32 cellular contexts compared by ENCODE assay signal in the genomic region with DNA sequence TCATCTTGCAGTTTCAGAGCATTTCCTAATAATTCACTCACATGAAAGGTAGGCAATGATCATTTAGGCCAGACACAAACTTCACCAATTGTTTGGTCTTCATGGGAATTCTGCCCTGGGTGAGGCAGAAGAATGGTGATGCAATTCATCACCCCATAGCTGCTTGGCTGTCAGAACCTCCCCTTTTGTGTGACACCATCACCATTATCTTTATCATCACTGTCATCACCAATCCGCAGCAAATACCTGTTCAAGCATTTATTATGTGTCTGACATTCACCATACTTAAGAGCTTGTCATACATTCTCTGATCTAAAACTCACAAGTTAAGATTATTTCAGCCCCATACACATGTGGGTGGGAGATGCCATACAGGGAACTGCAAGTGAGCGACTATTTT.
"Had no signal": no experiment of that assay in that cellular context is flagged by ENCODE, and none has a peak within 500 bp of the region (broad histone marks: within the 10 kb centered on the region; RNA-seq: fewer than 3 reads in every experiment).

No MANE protein-coding gene starts in this region.

- H3K4me1 ChIP-seq: adrenal gland, ascending aorta, body of pancreas, breast epithelium had no signal

- H3K27me3 ChIP-seq: adrenal gland, ascending aorta, body of pancreas, brain microvascular endothelial cell, breast epithelium, cardiac muscle cell had no signal

- DNase-seq: activated effector memory CD4-positive, alpha-beta T cell treated with anti-CD3 and anti-CD28 coated beads, Interleukin-2, amount 50 U/mL, for 16 hours; activated effector memory CD4-positive, alpha-beta T cell treated with Interleukin-2 at 50 U/mL for 16 hours; activated gamma-delta T cell; activated gamma-delta T cell treated with Interleukin-2 at 50 U/mL for 16 hours; activated naive CD4-positive, alpha-beta T cell; activated naive CD4-positive, alpha-beta T cell treated with anti-CD3 and anti-CD28 coated beads for 36 hours; activated naive CD4-positive, alpha-beta T cell treated with anti-CD3 and anti-CD28 coated beads, Interleukin-2, amount 10 ng/mL, durations not matched to agents 7 days and 5 days; activated naive CD4-positive, alpha-beta T cell treated with anti-CD3 and anti-CD28 coated beads, Interleukin-2, amount 50 U/mL, for 16 hours; activated naive CD4-positive, alpha-beta T cell treated with Interleukin-2 at 50 U/mL for 16 hours; activated naive CD8-positive, alpha-beta T cell treated with anti-CD3 and anti-CD28 coated beads for 36 hours; activated naive CD8-positive, alpha-beta T cell treated with anti-CD3 and anti-CD28 coated beads, Interleukin-2, amount 10 ng/mL, durations not matched to agents 7 days and 5 days; activated naive CD8-positive, alpha-beta T cell treated with anti-CD3 and anti-CD28 coated beads, Interleukin-2, amount 50 U/mL, for 24 hours; activated T-cell treated with anti-CD3 and anti-CD28 coated beads, Interleukin-2, amount 50 U/mL, for 1 hour; activated T-cell treated with anti-CD3 and anti-CD28 coated beads, Interleukin-2, amount 50 U/mL, for 24 hours; activated T-cell treated with anti-CD3 and anti-CD28 coated beads, Interleukin-2, amount 50 U/mL, for 4 hours; activated T-cell treated with anti-CD3 and anti-CD28 coated beads, Interleukin-2, amount 50 U/mL, for 48 hours; activated T-cell treated with anti-CD3 and anti-CD28 coated beads, Interleukin-2, amount 50 U/mL, for 72 hours; adrenal gland; amniotic stem cell; amygdala; anterior cingulate cortex; aorta; body of pancreas; brain microvascular endothelial cell; caudate nucleus; central memory CD4-positive, alpha-beta T cell; cerebellar nuclear complex had no signal

- H3K27ac ChIP-seq: adrenal gland, ascending aorta, body of pancreas, brain microvascular endothelial cell, breast epithelium, cardiac muscle cell had no signal

- H3K36me3 ChIP-seq: adrenal gland, ascending aorta, brain microvascular endothelial cell, breast epithelium, cardiac muscle cell had no signal

- FAIRE-seq: astrocyte, bronchial epithelial cell had no signal

- H3K9me3 ChIP-seq: adrenal gland, ascending aorta, body of pancreas, breast epithelium had no signal

- H3K4me3 ChIP-seq: adrenal gland, ascending aorta, body of pancreas, breast epithelium, cardiac muscle cell had no signal
